In the genomic region with DNA sequence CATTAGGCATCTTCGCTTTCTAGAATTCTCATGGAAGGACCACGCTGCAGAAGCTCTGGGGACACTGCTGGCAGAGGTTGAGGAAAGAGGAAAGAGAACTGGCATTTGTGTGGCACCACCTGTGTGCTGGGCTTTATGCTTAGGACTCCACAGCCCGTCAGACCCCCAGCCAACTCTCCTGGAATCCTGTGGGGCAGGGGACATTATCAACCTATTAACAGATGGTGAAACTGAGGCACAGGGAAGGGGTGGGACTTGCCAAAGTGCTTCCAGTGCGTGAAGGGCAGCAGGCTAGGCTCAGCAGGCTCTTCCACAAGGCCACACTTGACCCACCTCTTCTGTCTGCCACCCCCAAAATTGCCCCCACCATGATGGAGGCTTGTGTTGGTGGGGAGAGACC, we compare ENCODE assay signal across 1 cellular context.
TF ChIP-seq lines count a peak whose summit lies in the region.

No MANE protein-coding gene starts in this region.

TF ChIP-seq in GM23338, 12 proteins besides CTCF, POLR2A, EP300 and RAD21 (continued from another document):
- TF ChIP-seq, protein P1, sequence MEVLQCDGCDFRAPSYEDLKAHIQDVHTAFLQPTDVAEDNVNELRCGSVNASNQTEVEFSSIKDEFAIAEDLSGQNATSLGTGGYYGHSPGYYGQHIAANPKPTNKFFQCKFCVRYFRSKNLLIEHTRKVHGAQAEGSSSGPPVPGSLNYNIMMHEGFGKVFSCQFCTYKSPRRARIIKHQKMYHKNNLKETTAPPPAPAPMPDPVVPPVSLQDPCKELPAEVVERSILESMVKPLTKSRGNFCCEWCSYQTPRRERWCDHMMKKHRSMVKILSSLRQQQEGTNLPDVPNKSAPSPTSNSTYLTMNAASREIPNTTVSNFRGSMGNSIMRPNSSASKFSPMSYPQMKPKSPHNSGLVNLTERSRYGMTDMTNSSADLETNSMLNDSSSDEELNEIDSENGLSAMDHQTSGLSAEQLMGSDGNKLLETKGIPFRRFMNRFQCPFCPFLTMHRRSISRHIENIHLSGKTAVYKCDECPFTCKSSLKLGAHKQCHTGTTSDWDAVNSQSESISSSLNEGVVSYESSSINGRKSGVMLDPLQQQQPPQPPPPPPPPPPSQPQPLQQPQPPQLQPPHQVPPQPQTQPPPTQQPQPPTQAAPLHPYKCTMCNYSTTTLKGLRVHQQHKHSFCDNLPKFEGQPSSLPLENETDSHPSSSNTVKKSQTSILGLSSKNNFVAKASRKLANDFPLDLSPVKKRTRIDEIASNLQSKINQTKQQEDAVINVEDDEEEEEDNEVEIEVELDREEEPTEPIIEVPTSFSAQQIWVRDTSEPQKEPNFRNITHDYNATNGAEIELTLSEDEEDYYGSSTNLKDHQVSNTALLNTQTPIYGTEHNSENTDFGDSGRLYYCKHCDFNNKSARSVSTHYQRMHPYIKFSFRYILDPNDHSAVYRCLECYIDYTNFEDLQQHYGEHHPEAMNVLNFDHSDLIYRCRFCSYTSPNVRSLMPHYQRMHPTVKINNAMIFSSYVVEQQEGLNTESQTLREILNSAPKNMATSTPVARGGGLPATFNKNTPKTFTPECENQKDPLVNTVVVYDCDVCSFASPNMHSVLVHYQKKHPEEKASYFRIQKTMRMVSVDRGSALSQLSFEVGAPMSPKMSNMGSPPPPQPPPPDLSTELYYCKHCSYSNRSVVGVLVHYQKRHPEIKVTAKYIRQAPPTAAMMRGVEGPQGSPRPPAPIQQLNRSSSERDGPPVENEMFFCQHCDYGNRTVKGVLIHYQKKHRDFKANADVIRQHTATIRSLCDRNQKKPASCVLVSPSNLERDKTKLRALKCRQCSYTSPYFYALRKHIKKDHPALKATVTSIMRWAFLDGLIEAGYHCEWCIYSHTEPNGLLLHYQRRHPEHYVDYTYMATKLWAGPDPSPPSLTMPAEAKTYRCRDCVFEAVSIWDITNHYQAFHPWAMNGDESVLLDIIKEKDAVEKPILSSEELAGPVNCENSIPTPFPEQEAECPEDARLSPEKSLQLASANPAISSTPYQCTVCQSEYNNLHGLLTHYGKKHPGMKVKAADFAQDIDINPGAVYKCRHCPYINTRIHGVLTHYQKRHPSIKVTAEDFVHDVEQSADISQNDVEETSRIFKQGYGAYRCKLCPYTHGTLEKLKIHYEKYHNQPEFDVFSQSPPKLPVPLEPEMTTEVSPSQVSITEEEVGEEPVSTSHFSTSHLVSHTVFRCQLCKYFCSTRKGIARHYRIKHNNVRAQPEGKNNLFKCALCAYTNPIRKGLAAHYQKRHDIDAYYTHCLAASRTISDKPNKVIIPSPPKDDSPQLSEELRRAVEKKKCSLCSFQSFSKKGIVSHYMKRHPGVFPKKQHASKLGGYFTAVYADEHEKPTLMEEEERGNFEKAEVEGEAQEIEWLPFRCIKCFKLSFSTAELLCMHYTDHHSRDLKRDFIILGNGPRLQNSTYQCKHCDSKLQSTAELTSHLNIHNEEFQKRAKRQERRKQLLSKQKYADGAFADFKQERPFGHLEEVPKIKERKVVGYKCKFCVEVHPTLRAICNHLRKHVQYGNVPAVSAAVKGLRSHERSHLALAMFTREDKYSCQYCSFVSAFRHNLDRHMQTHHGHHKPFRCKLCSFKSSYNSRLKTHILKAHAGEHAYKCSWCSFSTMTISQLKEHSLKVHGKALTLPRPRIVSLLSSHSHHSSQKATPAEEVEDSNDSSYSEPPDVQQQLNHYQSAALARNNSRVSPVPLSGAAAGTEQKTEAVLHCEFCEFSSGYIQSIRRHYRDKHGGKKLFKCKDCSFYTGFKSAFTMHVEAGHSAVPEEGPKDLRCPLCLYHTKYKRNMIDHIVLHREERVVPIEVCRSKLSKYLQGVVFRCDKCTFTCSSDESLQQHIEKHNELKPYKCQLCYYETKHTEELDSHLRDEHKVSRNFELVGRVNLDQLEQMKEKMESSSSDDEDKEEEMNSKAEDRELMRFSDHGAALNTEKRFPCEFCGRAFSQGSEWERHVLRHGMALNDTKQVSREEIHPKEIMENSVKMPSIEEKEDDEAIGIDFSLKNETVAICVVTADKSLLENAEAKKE (CRISPR knock-in tag; IDR thresholded peaks at IDR 0.05), result no peak
- TF ChIP-seq, protein P2, sequence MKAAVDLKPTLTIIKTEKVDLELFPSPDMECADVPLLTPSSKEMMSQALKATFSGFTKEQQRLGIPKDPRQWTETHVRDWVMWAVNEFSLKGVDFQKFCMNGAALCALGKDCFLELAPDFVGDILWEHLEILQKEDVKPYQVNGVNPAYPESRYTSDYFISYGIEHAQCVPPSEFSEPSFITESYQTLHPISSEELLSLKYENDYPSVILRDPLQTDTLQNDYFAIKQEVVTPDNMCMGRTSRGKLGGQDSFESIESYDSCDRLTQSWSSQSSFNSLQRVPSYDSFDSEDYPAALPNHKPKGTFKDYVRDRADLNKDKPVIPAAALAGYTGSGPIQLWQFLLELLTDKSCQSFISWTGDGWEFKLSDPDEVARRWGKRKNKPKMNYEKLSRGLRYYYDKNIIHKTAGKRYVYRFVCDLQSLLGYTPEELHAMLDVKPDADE (IDR thresholded peaks at IDR 0.05), result no peak
- TF ChIP-seq CREB1 (CRISPR knock-in tag; IDR thresholded peaks at IDR 0.05; ENCODE audit: low read depth) (no peak), JUNB (IDR thresholded peaks at IDR 0.05; ENCODE audit: unreplicated experiment) (no peak), ZNF331 (CRISPR knock-in tag; IDR thresholded peaks at IDR 0.05; ENCODE audit: low read depth) (no peak), EZH2phosphoT487 (IDR thresholded peaks at IDR 0.05; ENCODE audit: unreplicated experiment) (no peak), ZNF114 (CRISPR knock-in tag; IDR thresholded peaks at IDR 0.05) (no peak), STAT1 (IDR thresholded peaks at IDR 0.05; ENCODE audit: unreplicated experiment) (no peak), EZH2 (IDR thresholded peaks at IDR 0.05; ENCODE audit: low read depth, unreplicated experiment) (no peak)
- TF ChIP-seq, protein P3, sequence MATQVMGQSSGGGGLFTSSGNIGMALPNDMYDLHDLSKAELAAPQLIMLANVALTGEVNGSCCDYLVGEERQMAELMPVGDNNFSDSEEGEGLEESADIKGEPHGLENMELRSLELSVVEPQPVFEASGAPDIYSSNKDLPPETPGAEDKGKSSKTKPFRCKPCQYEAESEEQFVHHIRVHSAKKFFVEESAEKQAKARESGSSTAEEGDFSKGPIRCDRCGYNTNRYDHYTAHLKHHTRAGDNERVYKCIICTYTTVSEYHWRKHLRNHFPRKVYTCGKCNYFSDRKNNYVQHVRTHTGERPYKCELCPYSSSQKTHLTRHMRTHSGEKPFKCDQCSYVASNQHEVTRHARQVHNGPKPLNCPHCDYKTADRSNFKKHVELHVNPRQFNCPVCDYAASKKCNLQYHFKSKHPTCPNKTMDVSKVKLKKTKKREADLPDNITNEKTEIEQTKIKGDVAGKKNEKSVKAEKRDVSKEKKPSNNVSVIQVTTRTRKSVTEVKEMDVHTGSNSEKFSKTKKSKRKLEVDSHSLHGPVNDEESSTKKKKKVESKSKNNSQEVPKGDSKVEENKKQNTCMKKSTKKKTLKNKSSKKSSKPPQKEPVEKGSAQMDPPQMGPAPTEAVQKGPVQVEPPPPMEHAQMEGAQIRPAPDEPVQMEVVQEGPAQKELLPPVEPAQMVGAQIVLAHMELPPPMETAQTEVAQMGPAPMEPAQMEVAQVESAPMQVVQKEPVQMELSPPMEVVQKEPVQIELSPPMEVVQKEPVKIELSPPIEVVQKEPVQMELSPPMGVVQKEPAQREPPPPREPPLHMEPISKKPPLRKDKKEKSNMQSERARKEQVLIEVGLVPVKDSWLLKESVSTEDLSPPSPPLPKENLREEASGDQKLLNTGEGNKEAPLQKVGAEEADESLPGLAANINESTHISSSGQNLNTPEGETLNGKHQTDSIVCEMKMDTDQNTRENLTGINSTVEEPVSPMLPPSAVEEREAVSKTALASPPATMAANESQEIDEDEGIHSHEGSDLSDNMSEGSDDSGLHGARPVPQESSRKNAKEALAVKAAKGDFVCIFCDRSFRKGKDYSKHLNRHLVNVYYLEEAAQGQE (IDR thresholded peaks at IDR 0.05; ENCODE audit: unreplicated experiment), result no peak
